ENCODE assay signal across 22 cellular contexts in genomic region chrX:10008483-10009056, GRCh38. TPM values are rescaled to one million over a fixed set of nuclear protein-coding genes. Genes with fewer than 3 reads are reported as not detected.
"Had no signal": no experiment of that assay in that cellular context is flagged by ENCODE, and none has a peak within 500 bp of the region (broad histone marks: within the 10 kb centered on the region; RNA-seq: fewer than 3 reads in every experiment).

No MANE protein-coding gene starts in this region.

- H3K9me3 ChIP-seq: body of pancreas, left lung, right lobe of liver, stomach, vagina had no signal

- H3K4me3 ChIP-seq: body of pancreas, dorsolateral prefrontal cortex, left lung, right lobe of liver, stomach, vagina had no signal

- H3K4me1 ChIP-seq: body of pancreas, foreskin keratinocyte, right lobe of liver, vagina had no signal

- H3K4me3 Mint-ChIP-seq: activated B cell treated with CpG ODN at 0.5 μM for 24 hours; activated CD4-positive, alpha-beta T cell treated with anti-CD3 and anti-CD28 coated beads, Interleukin-2, amount 10 ng/mL, durations not matched to agents 24 days and 14 days; activated naive CD4-positive, alpha-beta T cell treated with anti-CD3 and anti-CD28 coated beads for 36 hours; activated T-helper 1 cell treated with anti-CD3 and anti-CD28 coated beads, Interleukin-12 subunit alpha, Interleukin-12 subunit beta, Interleukin-2, Interleukin-4 antibody, amounts not matched to agents 30 ng/mL and 10 ng/mL and 1 ng/mL, durations not matched to agents 14 hours and 24 hours and 36 hours; central memory CD8-positive, alpha-beta T cell; nephron had no signal

- H3K9me3 Mint-ChIP-seq: activated B cell treated with CpG ODN at 0.5 μM for 24 hours; activated CD4-positive, alpha-beta T cell treated with anti-CD3 and anti-CD28 coated beads, Interleukin-2, amount 10 ng/mL, durations not matched to agents 24 days and 14 days; activated naive CD4-positive, alpha-beta T cell treated with anti-CD3 and anti-CD28 coated beads for 36 hours; activated T-helper 1 cell treated with anti-CD3 and anti-CD28 coated beads, Interleukin-12 subunit alpha, Interleukin-12 subunit beta, Interleukin-2, Interleukin-4 antibody, amounts not matched to agents 30 ng/mL and 10 ng/mL and 1 ng/mL, durations not matched to agents 14 hours and 24 hours and 36 hours; central memory CD8-positive, alpha-beta T cell had no signal

- ATAC-seq: body of pancreas, esophagus mucosa, foreskin keratinocyte, left lung, right lobe of liver had no signal

- H3K27ac ChIP-seq: body of pancreas, dorsolateral prefrontal cortex, foreskin keratinocyte, left lung, right lobe of liver, vagina had no signal

- DNase-seq: activated B cell treated with CpG ODN at 0.5 μM for 24 hours; activated CD4-positive, alpha-beta T cell treated with anti-CD3 and anti-CD28 coated beads, Interleukin-2, amount 10 ng/mL, durations not matched to agents 24 days and 14 days; activated naive CD4-positive, alpha-beta T cell treated with anti-CD3 and anti-CD28 coated beads for 36 hours; body of pancreas; dorsolateral prefrontal cortex; foreskin keratinocyte; head of caudate nucleus; left lung; mesendoderm; occipital lobe; right lobe of liver; stimulated activated CD4-positive, alpha-beta T cell treated with anti-CD3 and anti-CD28 coated beads, Interleukin-4, amount 100 ng/mL, for 1 hour; stimulated activated CD8-positive, alpha-beta memory T cell treated with anti-CD3 and anti-CD28 coated beads, Interleukin-4, amount 100 ng/mL, for 48 hours; stomach had no signal

- H3K27me3 ChIP-seq: body of pancreas, foreskin keratinocyte, left lung, right lobe of liver, stomach, vagina had no signal

- H3K27me3 Mint-ChIP-seq: activated B cell treated with CpG ODN at 0.5 μM for 24 hours; central memory CD8-positive, alpha-beta T cell had no signal

- H3K36me3 ChIP-seq: left lung, right lobe of liver, stomach, vagina had no signal

- H3K27ac Mint-ChIP-seq: activated B cell treated with CpG ODN at 0.5 μM for 24 hours; activated CD4-positive, alpha-beta T cell treated with anti-CD3 and anti-CD28 coated beads, Interleukin-2, amount 10 ng/mL, durations not matched to agents 24 days and 14 days; activated naive CD4-positive, alpha-beta T cell treated with anti-CD3 and anti-CD28 coated beads for 36 hours; activated T-helper 1 cell treated with anti-CD3 and anti-CD28 coated beads, Interleukin-12 subunit alpha, Interleukin-12 subunit beta, Interleukin-2, Interleukin-4 antibody, amounts not matched to agents 30 ng/mL and 10 ng/mL and 1 ng/mL, durations not matched to agents 14 hours and 24 hours and 36 hours; nephron; progenitor cell of endocrine pancreas had no signal

RNA-seq across cellular contexts. Expression of gene CLDN34, which starts 41.4 kb away (rescaled TPM):
- total RNA-seq: activated B cell treated with CpG ODN at 0.5 μM for 24 hours; activated CD4-positive, alpha-beta T cell treated with anti-CD3 and anti-CD28 coated beads, Interleukin-2, amount 10 ng/mL, durations not matched to agents 24 days and 14 days; activated naive CD4-positive, alpha-beta T cell treated with anti-CD3 and anti-CD28 coated beads for 36 hours; activated T-helper 1 cell treated with anti-CD3 and anti-CD28 coated beads, Interleukin-12 subunit alpha, Interleukin-12 subunit beta, Interleukin-2, Interleukin-4 antibody, amounts not matched to agents 30 ng/mL and 10 ng/mL and 1 ng/mL, durations not matched to agents 14 hours and 24 hours and 36 hours; foreskin keratinocyte; T-helper 1 cell treated with Interleukin-12 subunit alpha and Interleukin-12 subunit beta and Interleukin-4 antibody, amounts not matched to agents 30 ng/mL and 1 ng/mL, for 36 hours; vagina had no signal
- polyA plus RNA-seq: adipose tissue had no signal
